1 cellular context compared by ENCODE assay signal in genomic region chr18:51621103-51621969, GRCh38.
TF ChIP-seq lines count a peak whose summit lies in the region.

No MANE protein-coding gene starts in this region.

TF ChIP-seq in SK-N-SH, 30 proteins besides CTCF, POLR2A, EP300 and RAD21 (continued from another document):
- TF ChIP-seq RCOR1 (IDR thresholded peaks at IDR 0.05; ENCODE audit: low read length) = 0 out of 2 replicates have a peak, but pooled peaks have one; percentile 18
- no peak for TF ChIP-seq NFIC (IDR thresholded peaks at IDR 0.05; ENCODE audit: borderline replicate concordance)
- no peak for TF ChIP-seq GABPA (IDR thresholded peaks at IDR 0.05; ENCODE audit: low read depth)
- peak; percentile 73 for TF ChIP-seq SMC3 (IDR thresholded peaks at IDR 0.05; ENCODE audit: low read depth, low read length)
- TF ChIP-seq, protein P1, sequence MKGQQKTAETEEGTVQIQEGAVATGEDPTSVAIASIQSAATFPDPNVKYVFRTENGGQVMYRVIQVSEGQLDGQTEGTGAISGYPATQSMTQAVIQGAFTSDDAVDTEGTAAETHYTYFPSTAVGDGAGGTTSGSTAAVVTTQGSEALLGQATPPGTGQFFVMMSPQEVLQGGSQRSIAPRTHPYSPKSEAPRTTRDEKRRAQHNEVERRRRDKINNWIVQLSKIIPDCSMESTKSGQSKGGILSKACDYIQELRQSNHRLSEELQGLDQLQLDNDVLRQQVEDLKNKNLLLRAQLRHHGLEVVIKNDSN (IDR thresholded peaks at IDR 0.05; ENCODE audit: borderline replicate concordance, low read depth) = no peak
- TF ChIP-seq CHD2 (IDR thresholded peaks at IDR 0.05; ENCODE audit: low read length, partially characterized antibody) = peak; percentile 21
- TF ChIP-seq, protein P2, sequence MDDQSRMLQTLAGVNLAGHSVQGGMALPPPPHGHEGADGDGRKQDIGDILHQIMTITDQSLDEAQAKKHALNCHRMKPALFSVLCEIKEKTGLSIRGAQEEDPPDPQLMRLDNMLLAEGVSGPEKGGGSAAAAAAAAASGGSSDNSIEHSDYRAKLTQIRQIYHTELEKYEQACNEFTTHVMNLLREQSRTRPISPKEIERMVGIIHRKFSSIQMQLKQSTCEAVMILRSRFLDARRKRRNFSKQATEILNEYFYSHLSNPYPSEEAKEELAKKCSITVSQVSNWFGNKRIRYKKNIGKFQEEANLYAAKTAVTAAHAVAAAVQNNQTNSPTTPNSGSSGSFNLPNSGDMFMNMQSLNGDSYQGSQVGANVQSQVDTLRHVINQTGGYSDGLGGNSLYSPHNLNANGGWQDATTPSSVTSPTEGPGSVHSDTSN (IDR thresholded peaks at IDR 0.05) = no peak
- no peak for TF ChIP-seq ZBTB33 (IDR thresholded peaks at IDR 0.05; ENCODE audit: borderline replicate concordance, low read depth)
- TF ChIP-seq, protein P3, sequence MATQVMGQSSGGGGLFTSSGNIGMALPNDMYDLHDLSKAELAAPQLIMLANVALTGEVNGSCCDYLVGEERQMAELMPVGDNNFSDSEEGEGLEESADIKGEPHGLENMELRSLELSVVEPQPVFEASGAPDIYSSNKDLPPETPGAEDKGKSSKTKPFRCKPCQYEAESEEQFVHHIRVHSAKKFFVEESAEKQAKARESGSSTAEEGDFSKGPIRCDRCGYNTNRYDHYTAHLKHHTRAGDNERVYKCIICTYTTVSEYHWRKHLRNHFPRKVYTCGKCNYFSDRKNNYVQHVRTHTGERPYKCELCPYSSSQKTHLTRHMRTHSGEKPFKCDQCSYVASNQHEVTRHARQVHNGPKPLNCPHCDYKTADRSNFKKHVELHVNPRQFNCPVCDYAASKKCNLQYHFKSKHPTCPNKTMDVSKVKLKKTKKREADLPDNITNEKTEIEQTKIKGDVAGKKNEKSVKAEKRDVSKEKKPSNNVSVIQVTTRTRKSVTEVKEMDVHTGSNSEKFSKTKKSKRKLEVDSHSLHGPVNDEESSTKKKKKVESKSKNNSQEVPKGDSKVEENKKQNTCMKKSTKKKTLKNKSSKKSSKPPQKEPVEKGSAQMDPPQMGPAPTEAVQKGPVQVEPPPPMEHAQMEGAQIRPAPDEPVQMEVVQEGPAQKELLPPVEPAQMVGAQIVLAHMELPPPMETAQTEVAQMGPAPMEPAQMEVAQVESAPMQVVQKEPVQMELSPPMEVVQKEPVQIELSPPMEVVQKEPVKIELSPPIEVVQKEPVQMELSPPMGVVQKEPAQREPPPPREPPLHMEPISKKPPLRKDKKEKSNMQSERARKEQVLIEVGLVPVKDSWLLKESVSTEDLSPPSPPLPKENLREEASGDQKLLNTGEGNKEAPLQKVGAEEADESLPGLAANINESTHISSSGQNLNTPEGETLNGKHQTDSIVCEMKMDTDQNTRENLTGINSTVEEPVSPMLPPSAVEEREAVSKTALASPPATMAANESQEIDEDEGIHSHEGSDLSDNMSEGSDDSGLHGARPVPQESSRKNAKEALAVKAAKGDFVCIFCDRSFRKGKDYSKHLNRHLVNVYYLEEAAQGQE (IDR thresholded peaks at IDR 0.05; ENCODE audit: low read depth, low read length) = no peak
